ENCODE assay signal across 18 cellular contexts in genomic region chr12:112852127-112852526, GRCh38. TPM values are rescaled to one million over a fixed set of nuclear protein-coding genes. Genes with fewer than 3 reads are reported as not detected.
"Had no signal": no experiment of that assay in that cellular context is flagged by ENCODE, and none has a peak within 500 bp of the region (broad histone marks: within the 10 kb centered on the region; RNA-seq: fewer than 3 reads in every experiment).

No MANE protein-coding gene starts in this region.

- H3K9me3 ChIP-seq: SJSA1 had no signal

- H3K36me3 ChIP-seq: SJSA1 had no signal

- H3K27ac ChIP-seq: SJSA1, VCaP had no signal

- DNase-seq: activated CD4-positive, alpha-beta memory T cell treated with anti-CD3 and anti-CD28 coated beads for 36 hours; activated CD4-positive, alpha-beta T cell treated with anti-CD3 and anti-CD28 coated beads, Interleukin-2, amount 10 ng/mL, durations not matched to agents 7 days and 5 days; activated CD4-positive, CD25-positive, alpha-beta regulatory T cell; activated CD8-positive, alpha-beta memory T cell treated with anti-CD3 and anti-CD28 coated beads for 24 hours; activated gamma-delta T cell; activated naive CD4-positive, alpha-beta T cell treated with anti-CD3 and anti-CD28 coated beads, Interleukin-2, amount 10 ng/mL, durations not matched to agents 7 days and 5 days; activated naive CD8-positive, alpha-beta T cell treated with anti-CD3 and anti-CD28 coated beads for 36 hours; activated T-cell treated with anti-CD3 and anti-CD28 coated beads, Interleukin-2, amount 50 U/mL, for 4 hours; KG1; NCI-H1048; NCI-H187 treated with DMSO at 0.1 percent for 48 hours; NCI-H2081 treated with DMSO at 0.1 percent for 48 hours; NCI-H774; PC-3; SHP77; T-helper 1 cell had no signal

- H3K4me3 ChIP-seq: SJSA1 had no signal

RNA-seq across cellular contexts. Expression of gene OAS1, which starts 54.6 kb away (rescaled TPM):
- total RNA-seq: SJSA1 had no signal
